ENCODE assay signal across 7 cellular contexts in genomic region chr9:120875954-120876841, GRCh38. TPM values are rescaled to one million over a fixed set of nuclear protein-coding genes. Genes with fewer than 3 reads are reported as not detected.
A peak's percentile ranks its signal among the peaks of the same experiment; 100 is the strongest.
DNase-seq lines count a peak whose midpoint lies in the region; ATAC-seq, FAIRE-seq and TF ChIP-seq lines count a peak whose summit lies in the region.

No MANE protein-coding gene starts in this region.

- peak; percentile 62 for ATAC-seq in HG02870 (IDR thresholded peaks at IDR 0.05; ENCODE audit: unreplicated experiment)
- peak; percentile 80 for ATAC-seq in GM12878
- peak; percentile 65 to 74 for ATAC-seq in gastrocnemius medialis

- CTCF ChIA-PET in GM12878 (lab: Yijun Ruan, JAX): interaction anchor here (1.0 to 1.7 kb wide), 3 partner anchors 10 to 184 kb away, joined by 3 to 4 read pairs (median 3); no protein-coding TSS in a partner anchor

- no peak; a peak in 1 of 6 replicates for TF ChIP-seq CTCF in GM12878 (IDR thresholded peaks at IDR 0.05 in 2 of 3, conservative IDR thresholded peaks at IDR 0.05 in 1 of 3; ENCODE audit: control insufficient read depth in 2 of 3, extremely low read depth in 1 of 3, insufficient read depth in 1 of 3, low read depth in 3 of 3, low read length in 3 of 3)
- TF ChIP-seq CTCF in gastrocnemius medialis (IDR thresholded peaks at IDR 0.05 in 4 of 5, conservative IDR thresholded peaks at IDR 0.05 in 1 of 5): no peak

- POLR2A ChIA-PET in GM12878 (lab: Charles Lee): interaction anchor here (1.0 to 8.2 kb wide), 6 partner anchors 15 to 65 kb away, joined by 3 to 75 read pairs (median 4); no protein-coding TSS in a partner anchor

- H3K36me3 ChIP-seq in GM12878 (ENCODE audit: control insufficient read depth in 2 of 2, insufficient read depth in 2 of 2, low read length in 1 of 2): peaks cover 16 to 24% of the 10 kb centered on the region in 2 experiments
- H3K36me3 ChIP-seq in gastrocnemius medialis: no peaks in the 10 kb centered on the region

- no peaks in the 10 kb centered on the region for H4K20me1 ChIP-seq in GM12878 (ENCODE audit: control insufficient read depth, insufficient read depth)

- 2% methylated on average over 60 of the region's 65 CpGs for WGBS in GM12878 (ENCODE audit: insufficient coverage, insufficient replicate concordance, low lambda C conversion rate, missing lambda C conversion rate)

- RAD21 ChIA-PET in GM12878 (lab: Charles Lee; ENCODE audit: unreplicated experiment): interaction anchor here (1.3 to 2.8 kb wide), 3 partner anchors 16 to 55 kb away, joined by 3 to 7 read pairs (median 4); no protein-coding TSS in a partner anchor

- peak overlapping the region; percentile 70 for H2AFZ ChIP-seq in GM12878 (ENCODE audit: control insufficient read depth, low read depth, low read length)

- no peak for FAIRE-seq in GM12878 (lab: Jason Lieb, UNC)

- TF ChIP-seq RAD21 in GM12878 (IDR thresholded peaks at IDR 0.05; ENCODE audit: insufficient read depth, low read depth, low read length): no peak

- H3K9me3 ChIP-seq in GM12878 (replicated peaks; ENCODE audit: control insufficient read depth, insufficient read depth, low read length): no peaks in the 10 kb centered on the region
- no peaks in the 10 kb centered on the region for H3K9me3 ChIP-seq in gastrocnemius medialis

- DNase-seq in NCI-H1930 (lab: John Stamatoyannopoulos, UW) (peak; percentile 74 to 80), T1000 (lab: John Stamatoyannopoulos, UW) (peak; percentile 83), GM12878 (ENCODE audit: low read depth, low spot score) (no peak), gastrocnemius medialis (peak; percentile 50 to 63)

- in situ Hi-C loops in GM12878 (cut with MboI) (no loop called here), gastrocnemius medialis (cut with MboI; ENCODE audit: low sequenced_read_pairs in 4 of 4) (loop anchor here in 3 of 4 donors (10.0 kb wide), 1 partner anchor 59 kb away; no protein-coding TSS in a partner anchor)

- BruUV-seq in GM12878 (replicated peaks; lab: Mats Ljungman, UMichigan): no TSS peak

- TF ChIP-seq POLR2A in GM15510 (IDR thresholded peaks at IDR 0.05; ENCODE audit: borderline replicate concordance, extremely low read depth, insufficient read length) (peak; percentile 66), GM12878 (IDR thresholded peaks at IDR 0.05; ENCODE audit: low read depth, low read length) (peak; percentile 79), gastrocnemius medialis (IDR thresholded peaks at IDR 0.05) (peak; percentile 12 to 30)

- H3K4me1 ChIP-seq in GM12878 (ENCODE audit: control insufficient read depth, insufficient read depth, low read length) (peaks cover 27% of the 10 kb centered on the region), gastrocnemius medialis (peaks cover 6 to 9% of the 10 kb centered on the region in 2 donors)

- intact Hi-C loops in GM12878 (cut with micrococcal nuclease; ENCODE audit: unreplicated experiment): loop anchor here (1.0 to 5.0 kb wide), 3 partner anchors 16 to 84 kb away; partner anchors contain the start of gene FBXW2
- intact Hi-C loops in gastrocnemius medialis (cut with DNase I; ENCODE audit: low total_unique reads): loop anchor here (2.0 kb wide), 1 partner anchor 61 kb away; no protein-coding TSS in a partner anchor

- H3K4me3 ChIP-seq in GM12878 (peak overlapping the region; percentile 92), iPS-11a (ENCODE audit: low read depth, low read length) (peak overlapping the region; percentile 57), gastrocnemius medialis (peak overlapping the region; percentile 77 to 81 (median 79))

- no peaks in the 10 kb centered on the region for H3K27me3 ChIP-seq in GM12878 (replicated peaks in 1 of 2; ENCODE audit: control insufficient read depth in 2 of 2, insufficient read depth in 2 of 2, low read length in 1 of 2)
- peaks cover 0 to 9% (median 6%) of the 10 kb centered on the region in 3 donors for H3K27me3 ChIP-seq in gastrocnemius medialis

- SMC1A ChIA-PET in GM12878 (lab: Charles Lee; ENCODE audit: uncharacterized antibody, unreplicated experiment): interaction anchor here (0.7 to 2.4 kb wide), 5 partner anchors 10 to 64 kb away, joined by 3 to 5 read pairs (median 3); no protein-coding TSS in a partner anchor

- peak overlapping the region; percentile 92 for H3K9ac ChIP-seq in GM12878 (ENCODE audit: control insufficient read depth, insufficient read depth, low read length)

- H3K79me2 ChIP-seq in GM12878 (ENCODE audit: control insufficient read depth, insufficient read depth, low read length): peaks cover 39% of the 10 kb centered on the region

- H3K4me2 ChIP-seq in GM12878 (ENCODE audit: control insufficient read depth, insufficient read depth): peak overlapping the region; percentile 94

- peak in 1 of 2 experiments; percentile 54; a peak in 1 of 4 replicates for TF ChIP-seq EP300 in GM12878 (IDR thresholded peaks at IDR 0.05; ENCODE audit: borderline replicate concordance in 1 of 2, control insufficient read depth in 1 of 2, low read depth in 2 of 2, low read length in 2 of 2)

- H3K27ac ChIP-seq in GM12878 (ENCODE audit: control insufficient read depth, insufficient read depth) (peak overlapping the region; percentile 93), gastrocnemius medialis (peak overlapping the region; percentile 74 to 87 (median 82))

TF ChIP-seq in GM12878, 131 proteins besides CTCF, POLR2A, EP300 and RAD21 (continues in another document):
- TF ChIP-seq E2F4 (IDR thresholded peaks at IDR 0.05; ENCODE audit: low read depth, low read length): peak; percentile 77

RNA-seq across cellular contexts. Expression of gene PHF19, which starts 0.8 kb away (rescaled TPM):
- 127 and 130 TPM in 2 replicates for total RNA-seq in GM12878 (2013; cell fraction: nucleolus; rRNA removed)
- total RNA-seq in GM12878 (2014; rRNA removed) (74.9 and 81.1 TPM in 2 replicates), GM12878 (2014; rRNA removed; fragmentation: Illumina TruSeq; extraction: Trizol) (63.1 and 74.8 TPM in 2 replicates), GM12878 (2021) (116 and 133 TPM in 2 replicates), gastrocnemius medialis (10 to 100 TPM in 2 of 4 donors, 1 to 10 TPM in 2; 9.2 to 12.5 (median 10.8) TPM)
- polyA plus RNA-seq in GM12878 (2011; ENCODE audit: low read depth): 38.7 TPM
- polyA plus RNA-seq in GM12878 (2011; rRNA removed) (45.5 and 71.1 TPM in 2 replicates), GM12878 (2014; fragmentation: Illumina TruSeq; extraction: Trizol) (64.7 and 94.2 TPM in 2 replicates), GM12878 (2014; fragmentation: Nextera tagmentation; extraction: Ambion mirVana) (10 to 100 TPM; 26.0 to 50.2 TPM), GM12878 (2014; rRNA removed) (98.6 and 106 TPM in 2 replicates), GM12878 (2016; fragmentation: Nextera tagmentation; extraction: Ambion mirVana) (100 to 1,000 TPM in 1 of 2 experiments, 10 to 100 TPM in 1; 97.9 to 113 TPM)
- polyA plus RNA-seq in GM12878 (2011; cell fraction: cytosol; rRNA removed): 118 and 119 TPM in 2 replicates
- 334 and 350 TPM in 2 replicates for polyA plus RNA-seq in GM12878 (2011; cell fraction: nucleus; rRNA removed)
- 63.6 and 78.6 TPM in 2 replicates for polyA plus RNA-seq in GM12878 (2012)
- 85.9 and 103 TPM in 2 replicates for polyA minus RNA-seq in GM12878 (2011; rRNA and poly(A)+ RNA removed)
- 31.7 and 47.3 TPM in 2 replicates for polyA minus RNA-seq in GM12878 (2011; cell fraction: cytosol; rRNA and poly(A)+ RNA removed)
- polyA minus RNA-seq in GM12878 (2011; cell fraction: nucleus; rRNA and poly(A)+ RNA removed): 69.5 and 128 TPM in 2 replicates

RNA-seq across cellular contexts. Expression of gene PSMD5, which starts 33.5 kb away (rescaled TPM):
- total RNA-seq in GM12878 (2013; cell fraction: nucleolus; rRNA removed): 17.9 and 18.6 TPM in 2 replicates
- total RNA-seq in GM12878 (2014; rRNA removed) (19.9 and 20.8 TPM in 2 replicates), GM12878 (2014; rRNA removed; fragmentation: Illumina TruSeq; extraction: Trizol) (20.9 and 23.1 TPM in 2 replicates), GM12878 (2021) (34.4 and 47.7 TPM in 2 replicates), gastrocnemius medialis (10 to 100 TPM in 3 of 4 donors, 1 to 10 TPM in 1; 9.3 to 35.3 (median 12.6) TPM)
- 7.3 TPM for polyA plus RNA-seq in GM12878 (2011; ENCODE audit: low read depth)
- polyA plus RNA-seq in GM12878 (2011; rRNA removed) (19.0 and 26.6 TPM in 2 replicates), GM12878 (2014; fragmentation: Illumina TruSeq; extraction: Trizol) (31.8 and 41.4 TPM in 2 replicates), GM12878 (2014; fragmentation: Nextera tagmentation; extraction: Ambion mirVana) (10 to 100 TPM in 1 of 2 experiments, 1 to 10 TPM in 1; 8.8 to 11.4 TPM), GM12878 (2014; rRNA removed) (21.6 and 27.1 TPM in 2 replicates), GM12878 (2016; fragmentation: Nextera tagmentation; extraction: Ambion mirVana) (10 to 100 TPM; 35.9 to 40.4 TPM)
- 9.0 and 9.6 TPM in 2 replicates for polyA plus RNA-seq in GM12878 (2011; cell fraction: cytosol; rRNA removed)
- 4.9 and 7.6 TPM in 2 replicates for polyA plus RNA-seq in GM12878 (2011; cell fraction: nucleus; rRNA removed)
- 11.2 and 13.3 TPM in 2 replicates for polyA plus RNA-seq in GM12878 (2012)
- 9.0 and 10.4 TPM in 2 replicates for polyA minus RNA-seq in GM12878 (2011; rRNA and poly(A)+ RNA removed)
- polyA minus RNA-seq in GM12878 (2011; cell fraction: cytosol; rRNA and poly(A)+ RNA removed): 10.7 and 19.0 TPM in 2 replicates
- 5.8 and 6.3 TPM in 2 replicates for polyA minus RNA-seq in GM12878 (2011; cell fraction: nucleus; rRNA and poly(A)+ RNA removed)

RNA-seq across cellular contexts. Expression of gene TRAF1, which starts 50.4 kb away (rescaled TPM):
- 317 and 349 TPM in 2 replicates for total RNA-seq in GM12878 (2013; cell fraction: nucleolus; rRNA removed)
- total RNA-seq in GM12878 (2014; rRNA removed): 144 and 153 TPM in 2 replicates
- 111 and 116 TPM in 2 replicates for total RNA-seq in GM12878 (2014; rRNA removed; fragmentation: Illumina TruSeq; extraction: Trizol)
- 163 and 164 TPM in 2 replicates for total RNA-seq in GM12878 (2021)
- 44.2 TPM for polyA plus RNA-seq in GM12878 (2011; ENCODE audit: low read depth)
- 106 and 147 TPM in 2 replicates for polyA plus RNA-seq in GM12878 (2011; rRNA removed)
- polyA plus RNA-seq in GM12878 (2011; cell fraction: cytosol; rRNA removed): 186 and 209 TPM in 2 replicates
- polyA plus RNA-seq in GM12878 (2011; cell fraction: nucleus; rRNA removed): 205 and 241 TPM in 2 replicates
- polyA plus RNA-seq in GM12878 (2012): 65.1 and 86.6 TPM in 2 replicates
- 82.8 and 140 TPM in 2 replicates for polyA plus RNA-seq in GM12878 (2014; fragmentation: Illumina TruSeq; extraction: Trizol)
- 10 to 100 TPM; 13.8 to 16.6 TPM for polyA plus RNA-seq in GM12878 (2014; fragmentation: Nextera tagmentation; extraction: Ambion mirVana)
- 153 and 156 TPM in 2 replicates for polyA plus RNA-seq in GM12878 (2014; rRNA removed)
- 10 to 100 TPM; 69.6 to 79.5 TPM for polyA plus RNA-seq in GM12878 (2016; fragmentation: Nextera tagmentation; extraction: Ambion mirVana)
- polyA minus RNA-seq in GM12878 (2011; rRNA and poly(A)+ RNA removed): 194 and 283 TPM in 2 replicates
- polyA minus RNA-seq in GM12878 (2011; cell fraction: cytosol; rRNA and poly(A)+ RNA removed): 61.2 and 66.6 TPM in 2 replicates
- polyA minus RNA-seq in GM12878 (2011; cell fraction: nucleus; rRNA and poly(A)+ RNA removed): 99.3 and 141 TPM in 2 replicates
- 1 to 10 TPM in 1 of 4 donors, under 1 TPM in 3; 0.42 to 1.6 (median 0.77) TPM for total RNA-seq in gastrocnemius medialis

Comparison
In these comparisons a context has a peak if more than half of its experiments do, and no peak if none do; other contexts are left out.
1. POLR2A ChIP-seq: peak in every context shown above with its lines; median percentile 79 in GM12878; 66 in GM15510; 21 in gastrocnemius medialis.
2. RNA of gene PHF19, which starts 0.8 kb away (total RNA-seq): 63.1 to 133 TPM in GM12878; 9.2 to 12.5 TPM in gastrocnemius medialis; every median in the first group is over 4 times any median in the second.
3. RNA of gene TRAF1, which starts 50.4 kb away (total RNA-seq): 111 to 349 TPM in GM12878; 0.42 to 1.6 TPM in gastrocnemius medialis; every median in the first group is over 10 times any median in the second.
4. Peak in every context shown above with its lines, with median percentiles within 50 percentile points of each other: ATAC-seq and H3K4me3 ChIP-seq.